ENCODE assay signal across 39 cellular contexts in genomic region chr5:111372799-111373198, GRCh38.
"Had no signal": no experiment of that assay in that cellular context is flagged by ENCODE, and none has a peak within 500 bp of the region (broad histone marks: within the 10 kb centered on the region; RNA-seq: fewer than 3 reads in every experiment).

No MANE protein-coding gene starts in this region.

- H3K36me3 ChIP-seq: ascending aorta, cardiac muscle cell had no signal

- H3K27ac Mint-ChIP-seq: activated CD4-positive, alpha-beta memory T cell treated with anti-CD3 and anti-CD28 coated beads, Interleukin-2, amount 10 ng/mL, durations not matched to agents 7 days and 5 days; activated CD4-positive, alpha-beta T cell treated with anti-CD3 and anti-CD28 coated beads for 36 hours; activated CD4-positive, alpha-beta T cell treated with anti-CD3 and anti-CD28 coated beads, Interleukin-2, amount 10 ng/mL, durations not matched to agents 7 days and 5 days; activated CD8-positive, alpha-beta memory T cell treated with anti-CD3 and anti-CD28 coated beads, Interleukin-2, amount 10 ng/mL, durations not matched to agents 7 days and 5 days; activated CD8-positive, alpha-beta T cell treated with anti-CD3 and anti-CD28 coated beads, Interleukin-2, amount 10 ng/mL, durations not matched to agents 7 days and 5 days; activated naive CD4-positive, alpha-beta T cell treated with anti-CD3 and anti-CD28 coated beads, Interleukin-2, amount 10 ng/mL, durations not matched to agents 7 days and 5 days; activated naive CD4-positive, alpha-beta T cell treated with anti-CD3 and anti-CD28 coated beads, Interleukin-2, amount 50 U/mL, for 24 hours; activated naive CD8-positive, alpha-beta T cell; activated naive CD8-positive, alpha-beta T cell treated with anti-CD3 and anti-CD28 coated beads, Interleukin-2, amount 10 ng/mL, durations not matched to agents 7 days and 5 days; activated naive CD8-positive, alpha-beta T cell treated with anti-CD3 and anti-CD28 coated beads, Interleukin-2, amount 50 U/mL, for 24 hours; activated T-cell treated with anti-CD3 and anti-CD28 coated beads, Interleukin-2, amount 50 U/mL, for 24 hours; activated T-helper 2 cell treated with anti-CD3 and anti-CD28 coated beads, Interferon-gamma antibody, Interleukin-2, Interleukin-4, amounts not matched to agents 10 μg/mL and 5 μg/mL and 100 μg/mL, durations not matched to agents 14 hours and 24 hours and 36 hours; T-helper 1 cell treated with Interleukin-12 subunit alpha and Interleukin-12 subunit beta and Interleukin-4 antibody, amounts not matched to agents 30 μg/mL and 1 μg/mL, for 36 hours; T-helper 2 cell treated with Interferon-gamma antibody and Interleukin-4, amounts not matched to agents 5 μg/mL and 100 μg/mL, for 36 hours had no signal

- H3K9me3 ChIP-seq: ascending aorta had no signal

- FAIRE-seq: bronchial epithelial cell, TTC549 had no signal

- H3K9me3 Mint-ChIP-seq: activated naive CD4-positive, alpha-beta T cell treated with anti-CD3 and anti-CD28 coated beads, Interleukin-2, amount 50 U/mL, for 24 hours; activated naive CD8-positive, alpha-beta T cell treated with anti-CD3 and anti-CD28 coated beads, Interleukin-2, amount 50 U/mL, for 24 hours; activated T-cell treated with anti-CD3 and anti-CD28 coated beads, Interleukin-2, amount 50 U/mL, for 24 hours; activated T-helper 2 cell treated with anti-CD3 and anti-CD28 coated beads, Interferon-gamma antibody, Interleukin-2, Interleukin-4, amounts not matched to agents 10 μg/mL and 5 μg/mL and 100 μg/mL, durations not matched to agents 14 hours and 24 hours and 36 hours; brain; central memory CD8-positive, alpha-beta T cell; T-helper 2 cell treated with Interferon-gamma antibody and Interleukin-4, amounts not matched to agents 5 μg/mL and 100 μg/mL, for 36 hours had no signal

- H3K27me3 ChIP-seq: ascending aorta, cardiac muscle cell had no signal

- ATAC-seq: activated CD4-positive, alpha-beta T cell treated with anti-CD3 and anti-CD28 coated beads for 36 hours; activated CD4-positive, CD25-positive, alpha-beta regulatory T cell treated with anti-CD3 and anti-CD28 coated beads, Interleukin-2, amount 50 U/mL, for 24 hours; activated CD8-positive, alpha-beta memory T cell treated with anti-CD3 and anti-CD28 coated beads, Interleukin-2, amount 10 ng/mL, durations not matched to agents 7 days and 5 days; activated CD8-positive, alpha-beta T cell treated with anti-CD3 and anti-CD28 coated beads, Interleukin-2, amount 10 ng/mL, durations not matched to agents 7 days and 5 days; activated naive CD8-positive, alpha-beta T cell treated with anti-CD3 and anti-CD28 coated beads, Interleukin-2, amount 50 U/mL, for 24 hours had no signal

- H3K4me3 Mint-ChIP-seq: activated CD4-positive, alpha-beta memory T cell treated with anti-CD3 and anti-CD28 coated beads, Interleukin-2, amount 10 ng/mL, durations not matched to agents 7 days and 5 days; activated CD4-positive, alpha-beta T cell treated with anti-CD3 and anti-CD28 coated beads for 36 hours; activated CD4-positive, alpha-beta T cell treated with anti-CD3 and anti-CD28 coated beads, Interleukin-2, amount 10 ng/mL, durations not matched to agents 7 days and 5 days; activated CD8-positive, alpha-beta memory T cell treated with anti-CD3 and anti-CD28 coated beads, Interleukin-2, amount 10 ng/mL, durations not matched to agents 7 days and 5 days; activated CD8-positive, alpha-beta T cell treated with anti-CD3 and anti-CD28 coated beads, Interleukin-2, amount 10 ng/mL, durations not matched to agents 7 days and 5 days; activated naive CD4-positive, alpha-beta T cell treated with anti-CD3 and anti-CD28 coated beads, Interleukin-2, amount 10 ng/mL, durations not matched to agents 7 days and 5 days; activated naive CD4-positive, alpha-beta T cell treated with anti-CD3 and anti-CD28 coated beads, Interleukin-2, amount 50 U/mL, for 24 hours; activated naive CD8-positive, alpha-beta T cell; activated naive CD8-positive, alpha-beta T cell treated with anti-CD3 and anti-CD28 coated beads, Interleukin-2, amount 10 ng/mL, durations not matched to agents 7 days and 5 days; activated naive CD8-positive, alpha-beta T cell treated with anti-CD3 and anti-CD28 coated beads, Interleukin-2, amount 50 U/mL, for 24 hours; activated T-cell treated with anti-CD3 and anti-CD28 coated beads, Interleukin-2, amount 50 U/mL, for 24 hours; brain; central memory CD8-positive, alpha-beta T cell; T-helper 1 cell treated with Interleukin-12 subunit alpha and Interleukin-12 subunit beta and Interleukin-4 antibody, amounts not matched to agents 30 μg/mL and 1 μg/mL, for 36 hours; T-helper 2 cell treated with Interferon-gamma antibody and Interleukin-4, amounts not matched to agents 5 μg/mL and 100 μg/mL, for 36 hours had no signal

- H3K27me3 Mint-ChIP-seq: activated CD4-positive, alpha-beta memory T cell treated with anti-CD3 and anti-CD28 coated beads, Interleukin-2, amount 10 ng/mL, durations not matched to agents 7 days and 5 days; activated CD4-positive, alpha-beta T cell treated with anti-CD3 and anti-CD28 coated beads for 36 hours; activated CD4-positive, alpha-beta T cell treated with anti-CD3 and anti-CD28 coated beads, Interleukin-2, amount 10 ng/mL, durations not matched to agents 7 days and 5 days; activated CD8-positive, alpha-beta memory T cell treated with anti-CD3 and anti-CD28 coated beads, Interleukin-2, amount 10 ng/mL, durations not matched to agents 7 days and 5 days; activated naive CD4-positive, alpha-beta T cell treated with anti-CD3 and anti-CD28 coated beads, Interleukin-2, amount 10 ng/mL, durations not matched to agents 7 days and 5 days; activated naive CD4-positive, alpha-beta T cell treated with anti-CD3 and anti-CD28 coated beads, Interleukin-2, amount 50 U/mL, for 24 hours; activated naive CD8-positive, alpha-beta T cell; activated naive CD8-positive, alpha-beta T cell treated with anti-CD3 and anti-CD28 coated beads, Interleukin-2, amount 10 ng/mL, durations not matched to agents 7 days and 5 days; activated naive CD8-positive, alpha-beta T cell treated with anti-CD3 and anti-CD28 coated beads, Interleukin-2, amount 50 U/mL, for 24 hours; activated T-cell treated with anti-CD3 and anti-CD28 coated beads, Interleukin-2, amount 50 U/mL, for 24 hours; brain; central memory CD8-positive, alpha-beta T cell had no signal

- H3K4me1 Mint-ChIP-seq: activated CD4-positive, alpha-beta memory T cell treated with anti-CD3 and anti-CD28 coated beads, Interleukin-2, amount 10 ng/mL, durations not matched to agents 7 days and 5 days; activated CD4-positive, alpha-beta T cell treated with anti-CD3 and anti-CD28 coated beads, Interleukin-2, amount 10 ng/mL, durations not matched to agents 7 days and 5 days; activated CD8-positive, alpha-beta memory T cell treated with anti-CD3 and anti-CD28 coated beads, Interleukin-2, amount 10 ng/mL, durations not matched to agents 7 days and 5 days; activated naive CD4-positive, alpha-beta T cell treated with anti-CD3 and anti-CD28 coated beads, Interleukin-2, amount 10 ng/mL, durations not matched to agents 7 days and 5 days; brain had no signal

- H3K27ac ChIP-seq: ascending aorta, cardiac muscle cell, VCaP had no signal

- DNase-seq: activated CD4-positive, alpha-beta memory T cell treated with anti-CD3 and anti-CD28 coated beads, Interleukin-2, amount 10 ng/mL, durations not matched to agents 7 days and 5 days; activated CD4-positive, alpha-beta T cell treated with anti-CD3 and anti-CD28 coated beads for 1 hour; activated CD4-positive, alpha-beta T cell treated with anti-CD3 and anti-CD28 coated beads for 36 hours; activated CD4-positive, alpha-beta T cell treated with anti-CD3 and anti-CD28 coated beads for 48 hours; activated CD4-positive, alpha-beta T cell treated with anti-CD3 and anti-CD28 coated beads, Interleukin-2, amount 10 ng/mL, durations not matched to agents 7 days and 5 days; activated CD4-positive, alpha-beta T cell treated with anti-CD3 and anti-CD28 coated beads, Interleukin-2, amount 50 U/mL, for 48 hours; activated CD4-positive, CD25-positive, alpha-beta regulatory T cell; activated CD8-positive, alpha-beta memory T cell treated with anti-CD3 and anti-CD28 coated beads for 24 hours; activated CD8-positive, alpha-beta memory T cell treated with anti-CD3 and anti-CD28 coated beads, Interleukin-2, amount 10 ng/mL, durations not matched to agents 7 days and 5 days; activated CD8-positive, alpha-beta memory T cell treated with anti-CD3 and anti-CD28 coated beads, Interleukin-2, amount 50 U/mL, for 48 hours; activated CD8-positive, alpha-beta T cell treated with anti-CD3 and anti-CD28 coated beads, Interleukin-2, amount 10 ng/mL, durations not matched to agents 7 days and 5 days; activated effector memory CD4-positive, alpha-beta T cell treated with Interleukin-2 at 50 U/mL for 16 hours; activated gamma-delta T cell; activated naive CD4-positive, alpha-beta T cell treated with anti-CD3 and anti-CD28 coated beads, Interleukin-2, amount 10 ng/mL, durations not matched to agents 7 days and 5 days; activated naive CD4-positive, alpha-beta T cell treated with Interleukin-2 at 50 U/mL for 16 hours; activated naive CD8-positive, alpha-beta T cell treated with anti-CD3 and anti-CD28 coated beads, Interleukin-2, amount 10 ng/mL, durations not matched to agents 7 days and 5 days; activated naive CD8-positive, alpha-beta T cell treated with anti-CD3 and anti-CD28 coated beads, Interleukin-2, amount 50 U/mL, for 24 hours; activated T-cell treated with anti-CD3 and anti-CD28 coated beads, Interleukin-2, amount 50 U/mL, for 24 hours; activated T-cell treated with anti-CD3 and anti-CD28 coated beads, Interleukin-2, amount 50 U/mL, for 48 hours; amygdala; anterior cingulate cortex; caudate nucleus; cerebellar nuclear complex; T-helper 1 cell; T-helper 2 cell; T-helper 9 cell had no signal

- H3K4me1 ChIP-seq: ascending aorta had no signal

- H3K4me3 ChIP-seq: ascending aorta, cardiac muscle cell had no signal
